8 cellular contexts compared by ENCODE assay signal in genomic region chr19:2476451-2477140, GRCh38. TPM values are rescaled to one million over a fixed set of nuclear protein-coding genes. Genes with fewer than 3 reads are reported as not detected.
A peak's percentile ranks its signal among the peaks of the same experiment; 100 is the strongest.
DNase-seq lines count a peak whose midpoint lies in the region; ATAC-seq and TF ChIP-seq lines count a peak whose summit lies in the region.

No MANE protein-coding gene starts in this region.

- H3K9me3 ChIP-seq in adrenal gland (replicated peaks in 1 of 3) = no peaks in the 10 kb centered on the region

- peaks cover 10 to 17% of the 10 kb centered on the region in 2 donors for H3K4me1 ChIP-seq in adrenal gland (replicated peaks in 1 of 2)

- intact Hi-C loops in adrenal gland (cut with DNase I) = loop anchor here (5.0 to 10.0 kb wide), 2 partner anchors 66 to 138 kb away; no protein-coding TSS in a partner anchor

- no peak for TF ChIP-seq POLR2A in adrenal gland (IDR thresholded peaks at IDR 0.05)

- peak; percentile 8 for ATAC-seq in HG02884 (IDR thresholded peaks at IDR 0.05; ENCODE audit: unreplicated experiment)
- peak; percentile 4; the same call in 2 of the 3 replicates for ATAC-seq in SK-N-SH treated with all-trans-retinoic acid at 6 μM for 48 hours

- DNase-seq in GM06990 (ENCODE audit: extremely low read depth, insufficient read length) = peak; percentile 78
- DNase-seq in adrenal gland = peak; percentile 40 to 75 (median 60)
- peak in 39 of 51 donors; percentile 30 to 80 (median 59) for DNase-seq in hypothalamus (lab: John Stamatoyannopoulos, UW)
- DNase-seq in NCI-H1436 (lab: John Stamatoyannopoulos, UW) = no peak
- no peak for DNase-seq in NCI-H446 (lab: John Stamatoyannopoulos, UW)

- no peaks in the 10 kb centered on the region for H3K27me3 ChIP-seq in GM06990 (replicated peaks; ENCODE audit: control insufficient read depth, insufficient read depth, low read length)
- H3K27me3 ChIP-seq in adrenal gland = no peaks in the 10 kb centered on the region

- 0 to 1% (median 0%) methylated on average over 14 to 42 of the region's 42 CpGs for WGBS in adrenal gland, 4 donors

- H3K4me3 ChIP-seq in GM06990 (replicated peaks; ENCODE audit: low read depth, low read length) = peak overlapping the region; percentile 92
- H3K4me3 ChIP-seq in adrenal gland = peak overlapping the region; percentile 58 to 91 (median 73)
- peak overlapping the region; percentile 58 to 98 (median 85) for H3K4me3 ChIP-seq in skin epidermis

- TF ChIP-seq CTCF in GM06990 (IDR thresholded peaks at IDR 0.05; ENCODE audit: insufficient read depth, low read length, poor library complexity, severe bottlenecking) (no peak), adrenal gland (IDR thresholded peaks at IDR 0.05) (no peak)

- H3K27ac ChIP-seq in adrenal gland (peak overlapping the region; percentile 66 to 91 (median 81)), skin epidermis (peak overlapping the region; percentile 37 to 98 (median 89))

- H3K36me3 ChIP-seq in GM06990 (ENCODE audit: control insufficient read depth, insufficient read depth, low read length) = peaks cover 11% of the 10 kb centered on the region
- peaks cover 0 to 9% of the 10 kb centered on the region in 2 donors for H3K36me3 ChIP-seq in adrenal gland (replicated peaks in 1 of 2)

TF ChIP-seq in SK-N-SH treated with all-trans-retinoic acid at 6 μM for 48 hours, 23 proteins besides CTCF, POLR2A, EP300 and RAD21:
- TF ChIP-seq BACH2 (CRISPR knock-in tag; IDR thresholded peaks at IDR 0.05; ENCODE audit: borderline replicate concordance) = no peak
- no peak for TF ChIP-seq ZFP3 (CRISPR knock-in tag; IDR thresholded peaks at IDR 0.05)
- no peak for TF ChIP-seq PATZ1 (CRISPR knock-in tag; IDR thresholded peaks at IDR 0.05; ENCODE audit: borderline replicate concordance)
- no peak for TF ChIP-seq TOX (CRISPR knock-in tag; IDR thresholded peaks at IDR 0.05; ENCODE audit: borderline replicate concordance)
- TF ChIP-seq ESRRG (CRISPR knock-in tag; IDR thresholded peaks at IDR 0.05) = no peak
- no peak for TF ChIP-seq ZFP30 (CRISPR knock-in tag; IDR thresholded peaks at IDR 0.05)
- no peak for TF ChIP-seq ZNF565 (CRISPR knock-in tag; conservative IDR thresholded peaks at IDR 0.05; ENCODE audit: low read depth)

RNA-seq across cellular contexts. Expression of gene GADD45B, which starts 0.7 kb away (rescaled TPM):
- 100 to 1,000 TPM in 2 of 8 donors, 10 to 100 TPM in 6; 47.0 to 119 (median 74.2) TPM for total RNA-seq in adrenal gland
- polyA plus RNA-seq in adrenal gland = 100 to 1,000 TPM in 1 of 3 donors, 10 to 100 TPM in 2; 18.3 to 132 (median 81.2) TPM

RNA-seq across cellular contexts. Expression of gene LMNB2, which starts 19.8 kb away (rescaled TPM):
- total RNA-seq in adrenal gland = 10 to 100 TPM; 13.0 to 27.2 (median 20.3) TPM
- 10 to 100 TPM in 2 of 3 donors, 1 to 10 TPM in 1; 8.8 to 24.9 (median 16.1) TPM for polyA plus RNA-seq in adrenal gland

RNA-seq across cellular contexts. Expression of gene TIMM13, which starts 49.2 kb away (rescaled TPM):
- total RNA-seq in adrenal gland = 100 to 1,000 TPM in 4 of 8 donors, 10 to 100 TPM in 4; 59.6 to 184 (median 96.8) TPM
- polyA plus RNA-seq in adrenal gland = 10 to 100 TPM; 32.7 to 96.0 (median 80.1) TPM

Comparison
In these comparisons a context has a peak if more than half of its experiments do, and no peak if none do; other contexts are left out.
1. DNase-seq: peak in GM06990 (single experiment), adrenal gland (7 of 7) and hypothalamus (39 of 51); none in NCI-H1436 (single experiment) and NCI-H446 (0 of 2).
2. Peak in every context shown above with its lines, with median percentiles within 50 percentile points of each other: H3K4me3 ChIP-seq.